Comparison of ENCODE assay signal across 1 cellular context in genomic region chr11:117287668-117288067, GRCh38.
TF ChIP-seq lines count a peak whose summit lies in the region.

No MANE protein-coding gene starts in this region.

TF ChIP-seq in endothelial cell of umbilical vein, 7 proteins besides CTCF, POLR2A, EP300 and RAD21:
- TF ChIP-seq MYC (IDR thresholded peaks at IDR 0.05; ENCODE audit: low read depth, low read length) (no peak), POLR2AphosphoS5 (IDR thresholded peaks at IDR 0.05; ENCODE audit: insufficient read depth, low read depth, low read length) (no peak)
